Comparison of ENCODE assay signal across 12 cellular contexts in genomic region chr2:102209474-102209873, GRCh38. TPM values are rescaled to one million over a fixed set of nuclear protein-coding genes. Genes with fewer than 3 reads are reported as not detected.
"Had no signal": no experiment of that assay in that cellular context is flagged by ENCODE, and none has a peak within 500 bp of the region (broad histone marks: within the 10 kb centered on the region; RNA-seq: fewer than 3 reads in every experiment).

No MANE protein-coding gene starts in this region.

- H3K9me3 ChIP-seq: HAP-1 had no signal

- DNase-seq: GM23248, GOT3, H7, H9, HCEC 1CT, HFFc6 had no signal

- H3K4me1 ChIP-seq: HAP-1 had no signal

- H3K36me3 ChIP-seq: HAP-1 had no signal

- FAIRE-seq: H1, H54 had no signal

- H3K27ac ChIP-seq: GM23248 had no signal

- H2AFZ ChIP-seq: GM23248, GM23338 had no signal

- H3K4me3 ChIP-seq: GM23248, GM23338, HAP-1 had no signal

- H3K9ac ChIP-seq: GM23248 had no signal

- H3K4me2 ChIP-seq: GM23338 had no signal

- ATAC-seq: GM23338, HCT116 had no signal

RNA-seq across cellular contexts. Expression of gene IL1RL2, which starts 22.7 kb away (rescaled TPM):
- total RNA-seq: GM23338, H1, H4, H7, H9, HFFc6 had no signal
- polyA plus RNA-seq: GM23338, H1 had no signal
